Comparison of ENCODE assay signal across 12 cellular contexts in genomic region chr16:73173396-73173795, GRCh38.
DNase-seq lines count a peak whose midpoint lies in the region; ATAC-seq and TF ChIP-seq lines count a peak whose summit lies in the region.
"Had no signal": no experiment of that assay in that cellular context is flagged by ENCODE, and none has a peak within 500 bp of the region (broad histone marks: within the 10 kb centered on the region; RNA-seq: fewer than 3 reads in every experiment).

No MANE protein-coding gene starts in this region.

- no peak for TF ChIP-seq CTCF in VCaP (conservative IDR thresholded peaks at IDR 0.05)
- TF ChIP-seq CTCF in foreskin fibroblast (IDR thresholded peaks at IDR 0.05; ENCODE audit: low read depth, low read length), result no peak
- no peak for TF ChIP-seq CTCF in neural progenitor cell (IDR thresholded peaks at IDR 0.05)
- no peak for TF ChIP-seq CTCF in uterus (IDR thresholded peaks at IDR 0.05)

- H3K36me3 Mint-ChIP-seq in neural progenitor cell, result no peaks in the 10 kb centered on the region
- H3K36me3 Mint-ChIP-seq: activated naive CD4-positive, alpha-beta T cell treated with anti-CD3 and anti-CD28 coated beads, Interleukin-2, amount 10 ng/mL, durations not matched to agents 7 days and 5 days; memory B cell had no signal

- DNase-seq in foreskin fibroblast, result peak; percentile 20 to 60
- DNase-seq in neural progenitor cell (ENCODE audit: low spot score), result no peak
- DNase-seq in uterus, result peak in 1 of 2 donors; percentile 30
- no peak for DNase-seq in stimulated activated CD8-positive, alpha-beta memory T cell treated with anti-CD3 and anti-CD28 coated beads, Interleukin-4, amount 100 ng/mL, for 48 hours
- DNase-seq: activated B cell treated with CpG ODN at 0.5 μM for 24 hours; activated naive CD4-positive, alpha-beta T cell treated with anti-CD3 and anti-CD28 coated beads, Interleukin-2, amount 10 ng/mL, durations not matched to agents 7 days and 5 days; ovary had no signal

- no peak overlapping the region for H3K9ac ChIP-seq in neural progenitor cell

- H3K36me3 ChIP-seq in neural progenitor cell (no peaks in the 10 kb centered on the region), uterus (no peaks in the 10 kb centered on the region)
- H3K36me3 ChIP-seq: ovary had no signal

- intact Hi-C loops in uterus (cut with DNase I; ENCODE audit: low total_unique reads), result loop anchor here (10.0 kb wide), 1 partner anchor 109 kb away; no protein-coding TSS in a partner anchor

- H3K27me3 ChIP-seq in neural progenitor cell (no peaks in the 10 kb centered on the region), uterus (no peaks in the 10 kb centered on the region)
- H3K27me3 ChIP-seq: ovary had no signal

- TF ChIP-seq POLR2A in uterus (IDR thresholded peaks at IDR 0.05), result no peak

- peaks cover 6% of the 10 kb centered on the region for H3K27me3 Mint-ChIP-seq in neural progenitor cell (ENCODE audit: insufficient read depth, low read depth)
- H3K27me3 Mint-ChIP-seq: activated naive CD4-positive, alpha-beta T cell treated with anti-CD3 and anti-CD28 coated beads, Interleukin-2, amount 10 ng/mL, durations not matched to agents 7 days and 5 days; central memory CD8-positive, alpha-beta T cell had no signal

- peak overlapping the region; percentile 81 for H3K27ac Mint-ChIP-seq in neural progenitor cell
- H3K27ac Mint-ChIP-seq: activated B cell treated with CpG ODN at 0.5 μM for 24 hours; activated naive CD4-positive, alpha-beta T cell treated with anti-CD3 and anti-CD28 coated beads, Interleukin-2, amount 10 ng/mL, durations not matched to agents 7 days and 5 days; memory B cell had no signal

- no peaks in the 10 kb centered on the region for H3K79me2 ChIP-seq in neural progenitor cell (ENCODE audit: low read depth)

- peaks cover 47% of the 10 kb centered on the region for H3K4me1 Mint-ChIP-seq in neural progenitor cell
- H3K4me1 Mint-ChIP-seq: activated B cell treated with CpG ODN at 0.5 μM for 24 hours; activated naive CD4-positive, alpha-beta T cell treated with anti-CD3 and anti-CD28 coated beads, Interleukin-2, amount 10 ng/mL, durations not matched to agents 7 days and 5 days; central memory CD8-positive, alpha-beta T cell; memory B cell had no signal

- no peak overlapping the region for H2AFZ ChIP-seq in neural progenitor cell (replicated peaks)

- no peaks in the 10 kb centered on the region for H3K9me3 Mint-ChIP-seq in neural progenitor cell
- H3K9me3 Mint-ChIP-seq: activated B cell treated with CpG ODN at 0.5 μM for 24 hours; activated naive CD4-positive, alpha-beta T cell treated with anti-CD3 and anti-CD28 coated beads, Interleukin-2, amount 10 ng/mL, durations not matched to agents 7 days and 5 days; memory B cell had no signal

- H3K9me3 ChIP-seq in neural progenitor cell (ENCODE audit: low read depth) (no peaks in the 10 kb centered on the region), uterus (no peaks in the 10 kb centered on the region)
- H3K9me3 ChIP-seq: ovary had no signal

- H4K20me1 ChIP-seq in neural progenitor cell (ENCODE audit: low read depth), result no peaks in the 10 kb centered on the region

- H3K4me3 Mint-ChIP-seq in neural progenitor cell, result peak overlapping the region; percentile 70
- H3K4me3 Mint-ChIP-seq: activated B cell treated with CpG ODN at 0.5 μM for 24 hours; activated naive CD4-positive, alpha-beta T cell treated with anti-CD3 and anti-CD28 coated beads, Interleukin-2, amount 10 ng/mL, durations not matched to agents 7 days and 5 days; central memory CD8-positive, alpha-beta T cell; memory B cell had no signal

- H3K4me2 ChIP-seq in neural progenitor cell, result peak overlapping the region; percentile 68

- peaks cover 19% of the 10 kb centered on the region for H3K4me1 ChIP-seq in neural progenitor cell
- H3K4me1 ChIP-seq in uterus, result peaks cover 5 to 6% of the 10 kb centered on the region in 2 donors

- H3F3A ChIP-seq in neural progenitor cell (ENCODE audit: low read depth), result no peaks in the 10 kb centered on the region

- ATAC-seq in HG03025 (IDR thresholded peaks at IDR 0.05; ENCODE audit: low FRiP score, unreplicated experiment) (no peak), GM18873 (IDR thresholded peaks at IDR 0.05; ENCODE audit: low FRiP score, unreplicated experiment) (no peak)

- H3K27ac ChIP-seq in VCaP, result peak overlapping the region; percentile 83
- no peak overlapping the region for H3K27ac ChIP-seq in neural progenitor cell
- peak overlapping the region; percentile 65 to 69 for H3K27ac ChIP-seq in uterus

- H3K4me3 ChIP-seq in foreskin fibroblast (ENCODE audit: low read depth in 1 of 2, low read length in 2 of 2), result peak overlapping the region in 1 of 2 donors; percentile 23
- no peak overlapping the region for H3K4me3 ChIP-seq in neural progenitor cell
- H3K4me3 ChIP-seq in uterus, result peak overlapping the region; percentile 5 to 12
- H3K4me3 ChIP-seq: ovary had no signal

Comparison
In these comparisons a context has a peak if more than half of its experiments do, and no peak if none do; other contexts are left out.
1. DNase-seq: peak in foreskin fibroblast (2 of 2); none in neural progenitor cell (single experiment) and stimulated activated CD8-positive, alpha-beta memory T cell treated with anti-CD3 and anti-CD28 coated beads, Interleukin-4, amount 100 ng/mL, for 48 hours (single experiment).